Comparison of ENCODE assay signal across 16 cellular contexts in the genomic region with DNA sequence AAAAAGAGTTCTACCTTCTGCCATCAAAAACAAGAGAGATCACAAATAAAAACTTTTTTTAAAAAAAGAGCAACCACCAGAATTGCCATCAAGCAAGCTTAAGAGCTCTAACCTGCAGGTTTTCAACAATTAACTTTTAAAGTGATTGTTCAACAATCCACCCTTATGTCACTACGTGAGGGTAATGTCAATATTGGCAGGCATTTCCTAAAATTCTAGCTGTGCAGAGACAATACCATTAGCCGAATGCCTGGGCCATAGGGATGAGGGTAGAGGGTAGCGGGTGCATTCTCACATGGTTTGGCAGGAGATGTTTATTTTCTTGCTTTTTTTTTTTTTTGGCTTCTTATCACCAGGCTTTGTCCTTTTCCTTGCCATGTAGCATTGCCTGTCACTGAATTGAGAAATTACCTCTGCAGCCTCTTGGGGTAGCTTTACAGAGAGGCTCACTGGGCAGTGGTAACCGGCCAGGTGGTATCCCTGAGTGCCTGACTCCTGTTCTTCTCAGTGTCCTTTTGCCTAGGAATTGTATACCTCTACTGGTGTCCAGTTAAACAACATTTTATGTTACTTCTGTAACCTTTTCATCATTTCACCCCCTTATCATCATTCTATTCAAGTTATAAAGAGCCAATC.
DNase-seq lines count a peak whose midpoint lies in the region; ATAC-seq and TF ChIP-seq lines count a peak whose summit lies in the region.
"Had no signal": no experiment of that assay in that cellular context is flagged by ENCODE, and none has a peak within 500 bp of the region (broad histone marks: within the 10 kb centered on the region; RNA-seq: fewer than 3 reads in every experiment).

No MANE protein-coding gene starts in this region.

- intact Hi-C loops in aorta (cut with DNase I): no loop called here
- intact Hi-C loops in PC-9 (cut with micrococcal nuclease; ENCODE audit: unreplicated experiment): no loop called here

- H3K9me3 ChIP-seq in aorta (ENCODE audit: control insufficient read depth, low read length) (peaks cover 5% of the 10 kb centered on the region), PC-9 (ENCODE audit: insufficient read depth, low read depth) (no peaks in the 10 kb centered on the region)

- no peaks in the 10 kb centered on the region for H3K79me2 ChIP-seq in PC-9 (ENCODE audit: low read depth)

- CTCF ChIA-PET in PC-9 (lab: Charles Lee): no interaction called here

- no peak overlapping the region for H3K27ac ChIP-seq in aorta (ENCODE audit: low read depth in 1 of 2, low read length in 2 of 2)
- H3K27ac ChIP-seq in PC-9: no peak overlapping the region
- H3K27ac ChIP-seq: 22Rv1, BLaER1, GM23248 had no signal

- no peak overlapping the region for H2AFZ ChIP-seq in PC-9
- H2AFZ ChIP-seq: GM23248 had no signal

- H3K4me2 ChIP-seq in PC-9: no peak overlapping the region
- H3K4me2 ChIP-seq: BLaER1 had no signal

- peak; percentile 36 for ATAC-seq in aorta (ENCODE audit: low FRiP score)
- ATAC-seq: GM12878, HCT116 had no signal

- BruUV-seq in PC-9 (replicated peaks; lab: Mats Ljungman, UMichigan): no TSS peak

- TF ChIP-seq CTCF in PC-9 (conservative IDR thresholded peaks at IDR 0.05): no peak

- H3K4me3 ChIP-seq in aorta (ENCODE audit: low read length in 2 of 2) (no peak overlapping the region), PC-9 (no peak overlapping the region)
- H3K4me3 ChIP-seq: BLaER1, GM12878, GM23248 had no signal

- H3K36me3 ChIP-seq in aorta (ENCODE audit: control insufficient read depth in 1 of 2, insufficient read depth in 2 of 2, low read length in 1 of 2): no peaks in the 10 kb centered on the region
- no peaks in the 10 kb centered on the region for H3K36me3 ChIP-seq in PC-9 (ENCODE audit: low read depth)
- H3K36me3 ChIP-seq: BLaER1 had no signal

- no peaks in the 10 kb centered on the region for H4K20me1 ChIP-seq in PC-9 (ENCODE audit: insufficient read depth)
- H4K20me1 ChIP-seq: BLaER1 had no signal

- 48 to 68% methylated on average over 4 of the region's 4 CpGs for WGBS in aorta, 2 donors

- DNase-seq in NCI-H748 (lab: John Stamatoyannopoulos, UW; ENCODE audit: unreplicated experiment) (peak; percentile 13), NCI-H748 treated with DMSO at 0.1 percent for 48 hours (lab: John Stamatoyannopoulos, UW) (no peak), NCI-H2029 treated with DMSO at 0.1 percent for 48 hours (lab: John Stamatoyannopoulos, UW) (peak; percentile 9), NCI-H69 (lab: John Stamatoyannopoulos, UW) (peak; percentile 51), aorta (no peak), PC-9 (no peak), D341Med (ENCODE audit: low spot score) (no peak), cortex of kidney (lab: John Stamatoyannopoulos, UW) (no peak)
- DNase-seq: AML-193; CD8-positive, alpha-beta memory T cell; DMS 273 treated with DMSO at 0.1 percent for 48 hours; GM23248 had no signal

- no peaks in the 10 kb centered on the region for H3K9me2 ChIP-seq in PC-9 (ENCODE audit: insufficient read depth)

- H3F3A ChIP-seq in PC-9 (ENCODE audit: insufficient read depth, low read depth): no peaks in the 10 kb centered on the region

- H3K27me3 ChIP-seq in aorta (ENCODE audit: control insufficient read depth in 1 of 2, insufficient read depth in 2 of 2, low read length in 1 of 2) (peaks cover 0 to 2% of the 10 kb centered on the region in 2 donors), PC-9 (ENCODE audit: insufficient read depth, low read depth) (no peaks in the 10 kb centered on the region)
- H3K27me3 ChIP-seq: BLaER1 had no signal

- no peaks in the 10 kb centered on the region for H3K4me1 ChIP-seq in aorta (ENCODE audit: control insufficient read depth in 1 of 2, insufficient read depth in 2 of 2, low read length in 2 of 2)
- H3K4me1 ChIP-seq in PC-9 (replicated peaks; ENCODE audit: insufficient read depth): no peaks in the 10 kb centered on the region

- POLR2A ChIA-PET in PC-9 (lab: Charles Lee; ENCODE audit: unreplicated experiment): interaction anchor here (0.7 kb wide), 1 partner anchor 12 kb away, joined by 8 read pairs; no protein-coding TSS in a partner anchor

Comparison
In these comparisons a context has a peak if more than half of its experiments do, and no peak if none do; other contexts are left out.
1. DNase-seq: peak in NCI-H748 (single experiment), NCI-H2029 treated with DMSO at 0.1 percent for 48 hours (single experiment) and NCI-H69 (single experiment); none in NCI-H748 treated with DMSO at 0.1 percent for 48 hours (single experiment), aorta (0 of 2), PC-9 (0 of 2), D341Med (single experiment) and cortex of kidney (single experiment).